34 cellular contexts compared by ENCODE assay signal in genomic region chr18:39366086-39366485, GRCh38.
"Had no signal": no experiment of that assay in that cellular context is flagged by ENCODE, and none has a peak within 500 bp of the region (broad histone marks: within the 10 kb centered on the region; RNA-seq: fewer than 3 reads in every experiment).

No MANE protein-coding gene starts in this region.

- H3K4me1 ChIP-seq: ascending aorta, Peyer's patch, SJSA1 had no signal

- H3K4me1 Mint-ChIP-seq: activated CD4-positive, alpha-beta T cell treated with anti-CD3 and anti-CD28 coated beads, Interleukin-2, amount 10 ng/mL, durations not matched to agents 7 days and 5 days; activated naive CD4-positive, alpha-beta T cell treated with anti-CD3 and anti-CD28 coated beads, Interleukin-2, amount 50 U/mL, for 24 hours; activated naive CD8-positive, alpha-beta T cell treated with anti-CD3 and anti-CD28 coated beads, Interleukin-2, amount 10 ng/mL, durations not matched to agents 7 days and 5 days; central memory CD8-positive, alpha-beta T cell had no signal

- ATAC-seq: activated CD4-positive, alpha-beta T cell treated with anti-CD3 and anti-CD28 coated beads for 36 hours; activated CD4-positive, CD25-positive, alpha-beta regulatory T cell treated with anti-CD3 and anti-CD28 coated beads, Interleukin-2, amount 50 U/mL, for 24 hours; activated CD8-positive, alpha-beta T cell treated with anti-CD3 and anti-CD28 coated beads, Interleukin-2, amount 10 ng/mL, durations not matched to agents 7 days and 5 days; PC-3; WTC11 had no signal

- H3K36me3 ChIP-seq: ascending aorta, cardiac muscle cell, Peyer's patch, SJSA1 had no signal

- H3K9me2 ChIP-seq: SK-N-SH had no signal

- H3K4me3 Mint-ChIP-seq: activated CD4-positive, alpha-beta T cell treated with anti-CD3 and anti-CD28 coated beads for 36 hours; activated CD4-positive, alpha-beta T cell treated with anti-CD3 and anti-CD28 coated beads, Interleukin-2, amount 10 ng/mL, durations not matched to agents 7 days and 5 days; activated CD8-positive, alpha-beta T cell treated with anti-CD3 and anti-CD28 coated beads, Interleukin-2, amount 10 ng/mL, durations not matched to agents 7 days and 5 days; activated naive CD4-positive, alpha-beta T cell treated with anti-CD3 and anti-CD28 coated beads, Interleukin-2, amount 50 U/mL, for 24 hours; activated naive CD8-positive, alpha-beta T cell treated with anti-CD3 and anti-CD28 coated beads, Interleukin-2, amount 10 ng/mL, durations not matched to agents 7 days and 5 days; activated T-cell treated with anti-CD3 and anti-CD28 coated beads, Interleukin-2, amount 50 U/mL, for 24 hours; central memory CD8-positive, alpha-beta T cell; T-helper 1 cell treated with Interleukin-12 subunit alpha and Interleukin-12 subunit beta and Interleukin-4 antibody, amounts not matched to agents 30 μg/mL and 1 μg/mL, for 36 hours; T-helper 2 cell treated with Interferon-gamma antibody and Interleukin-4, amounts not matched to agents 5 μg/mL and 100 μg/mL, for 36 hours; WTC11 had no signal

- DNase-seq: activated CD4-positive, alpha-beta T cell treated with anti-CD3 and anti-CD28 coated beads for 36 hours; activated CD4-positive, alpha-beta T cell treated with anti-CD3 and anti-CD28 coated beads, Interleukin-2, amount 10 ng/mL, durations not matched to agents 7 days and 5 days; activated CD4-positive, alpha-beta T cell treated with anti-CD3 and anti-CD28 coated beads, Interleukin-2, amount 50 U/mL, for 48 hours; activated CD8-positive, alpha-beta T cell treated with anti-CD3 and anti-CD28 coated beads, Interleukin-2, amount 10 ng/mL, durations not matched to agents 7 days and 5 days; activated gamma-delta T cell; activated naive CD4-positive, alpha-beta T cell treated with Interleukin-2 at 50 U/mL for 16 hours; activated naive CD8-positive, alpha-beta T cell treated with anti-CD3 and anti-CD28 coated beads, Interleukin-2, amount 10 ng/mL, durations not matched to agents 7 days and 5 days; activated T-cell treated with anti-CD3 and anti-CD28 coated beads, Interleukin-2, amount 50 U/mL, for 24 hours; amygdala; NCI-H1105; NCI-H1417 treated with DMSO at 0.1 percent for 48 hours; NCI-H187 treated with DMSO at 0.1 percent for 48 hours; NCI-H2081; NCI-H226; NCI-H446 treated with DMSO at 0.1 percent for 48 hours; NCI-H524; NCI-H69; NCI-H82; NK-92 treated with Interleukin-12 subunit alpha and Interleukin-12 subunit beta, amount 100 ng/mL, for 24 hours; PC-3; Peyer's patch; RPMI8226; SHP77 treated with DMSO at 0.1 percent for 48 hours; SK-N-SH had no signal

- H3K9me3 Mint-ChIP-seq: activated T-helper 2 cell treated with anti-CD3 and anti-CD28 coated beads, Interferon-gamma antibody, Interleukin-2, Interleukin-4, amounts not matched to agents 10 μg/mL and 5 μg/mL and 100 μg/mL, durations not matched to agents 14 hours and 24 hours and 36 hours; T-helper 1 cell treated with Interleukin-12 subunit alpha and Interleukin-12 subunit beta and Interleukin-4 antibody, amounts not matched to agents 30 μg/mL and 1 μg/mL, for 36 hours had no signal

- H3K4me3 ChIP-seq: ascending aorta, cardiac muscle cell, Peyer's patch, SJSA1 had no signal

- H3K27me3 Mint-ChIP-seq: activated CD4-positive, alpha-beta T cell treated with anti-CD3 and anti-CD28 coated beads, Interleukin-2, amount 10 ng/mL, durations not matched to agents 7 days and 5 days; activated naive CD4-positive, alpha-beta T cell treated with anti-CD3 and anti-CD28 coated beads, Interleukin-2, amount 50 U/mL, for 24 hours; activated naive CD8-positive, alpha-beta T cell treated with anti-CD3 and anti-CD28 coated beads, Interleukin-2, amount 10 ng/mL, durations not matched to agents 7 days and 5 days; activated T-cell treated with anti-CD3 and anti-CD28 coated beads, Interleukin-2, amount 50 U/mL, for 24 hours; central memory CD8-positive, alpha-beta T cell had no signal

- H3K27ac Mint-ChIP-seq: activated CD4-positive, alpha-beta T cell treated with anti-CD3 and anti-CD28 coated beads for 36 hours; activated CD4-positive, alpha-beta T cell treated with anti-CD3 and anti-CD28 coated beads, Interleukin-2, amount 10 ng/mL, durations not matched to agents 7 days and 5 days; activated CD8-positive, alpha-beta T cell treated with anti-CD3 and anti-CD28 coated beads, Interleukin-2, amount 10 ng/mL, durations not matched to agents 7 days and 5 days; activated naive CD4-positive, alpha-beta T cell treated with anti-CD3 and anti-CD28 coated beads, Interleukin-2, amount 50 U/mL, for 24 hours; activated naive CD8-positive, alpha-beta T cell treated with anti-CD3 and anti-CD28 coated beads, Interleukin-2, amount 10 ng/mL, durations not matched to agents 7 days and 5 days; activated T-cell treated with anti-CD3 and anti-CD28 coated beads, Interleukin-2, amount 50 U/mL, for 24 hours; activated T-helper 2 cell treated with anti-CD3 and anti-CD28 coated beads, Interferon-gamma antibody, Interleukin-2, Interleukin-4, amounts not matched to agents 10 μg/mL and 5 μg/mL and 100 μg/mL, durations not matched to agents 14 hours and 24 hours and 36 hours; T-helper 1 cell treated with Interleukin-12 subunit alpha and Interleukin-12 subunit beta and Interleukin-4 antibody, amounts not matched to agents 30 μg/mL and 1 μg/mL, for 36 hours; T-helper 2 cell treated with Interferon-gamma antibody and Interleukin-4, amounts not matched to agents 5 μg/mL and 100 μg/mL, for 36 hours; WTC11 had no signal

- H3K27me3 ChIP-seq: ascending aorta, cardiac muscle cell, Peyer's patch, SJSA1 had no signal

- H3K9ac ChIP-seq: SK-N-SH had no signal

- H3K27ac ChIP-seq: ascending aorta, cardiac muscle cell, Peyer's patch, SJSA1 had no signal

- H3K4me2 ChIP-seq: SK-N-SH had no signal

- H3K9me3 ChIP-seq: ascending aorta, Peyer's patch had no signal
